Comparison of ENCODE assay signal across 9 cellular contexts in the genomic region with DNA sequence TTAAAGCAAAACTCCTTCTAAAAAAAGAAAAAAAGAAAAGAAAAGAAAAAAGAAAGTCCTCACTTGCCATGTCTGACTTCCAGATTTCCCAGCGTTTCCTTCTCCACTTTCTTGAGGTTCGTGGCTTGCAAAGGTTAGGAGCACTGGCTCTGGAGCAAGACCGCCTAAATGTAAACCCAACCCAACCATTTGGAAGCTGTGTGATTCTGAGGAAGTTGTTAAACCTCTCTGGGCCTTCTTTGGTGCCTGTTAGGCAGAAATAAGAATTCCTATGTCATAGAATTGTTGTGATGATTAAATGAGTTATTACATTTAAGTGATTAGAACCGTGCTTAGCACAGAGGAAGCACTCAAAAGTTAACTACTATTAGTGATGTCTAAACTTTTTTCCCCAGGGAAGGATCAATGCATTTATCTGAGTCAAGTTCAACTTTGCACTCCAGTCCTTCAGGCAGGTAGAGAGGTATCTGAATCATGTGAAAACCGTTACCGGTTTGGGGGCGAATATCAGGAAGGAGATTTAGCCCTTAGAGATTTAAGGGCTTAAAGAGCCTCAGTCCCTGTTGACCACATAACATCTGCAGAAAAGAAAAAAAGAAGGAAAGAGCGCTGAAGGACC.
DNase-seq lines count a peak whose midpoint lies in the region; FAIRE-seq and TF ChIP-seq lines count a peak whose summit lies in the region.
"Had no signal": no experiment of that assay in that cellular context is flagged by ENCODE, and none has a peak within 500 bp of the region (broad histone marks: within the 10 kb centered on the region; RNA-seq: fewer than 3 reads in every experiment).

No MANE protein-coding gene starts in this region.

- peaks cover 5% of the 10 kb centered on the region for H3K9me3 Mint-ChIP-seq in activated CD4-positive, alpha-beta T cell treated with anti-CD3 and anti-CD28 coated beads, Interleukin-2, amount 10 ng/mL, durations not matched to agents 7 days and 5 days

- H3K27me3 Mint-ChIP-seq in activated CD4-positive, alpha-beta T cell treated with anti-CD3 and anti-CD28 coated beads, Interleukin-2, amount 10 ng/mL, durations not matched to agents 7 days and 5 days = peaks cover 9% of the 10 kb centered on the region

- H3K27me3 ChIP-seq in NT2/D1 (ENCODE audit: insufficient read depth, insufficient read length) (no peaks in the 10 kb centered on the region), iPS-15b (ENCODE audit: control insufficient read depth, insufficient read depth, low read length) (peaks cover 37% of the 10 kb centered on the region), subcutaneous abdominal adipose tissue (ENCODE audit: control insufficient read depth in 5 of 5, insufficient read depth in 4 of 5, low read length in 5 of 5) (peaks cover 0 to 3% (median 0%) of the 10 kb centered on the region in 5 donors)

- peaks cover 12% of the 10 kb centered on the region for H3K4me1 ChIP-seq in NT2/D1 (ENCODE audit: insufficient read depth, insufficient read length)
- H3K4me1 ChIP-seq in iPS-15b (ENCODE audit: control insufficient read depth, insufficient read depth, low read length) = peaks cover 22% of the 10 kb centered on the region
- peaks cover 0 to 9% (median 7%) of the 10 kb centered on the region in 5 donors for H3K4me1 ChIP-seq in subcutaneous abdominal adipose tissue (ENCODE audit: control insufficient read depth in 5 of 5, insufficient read depth in 5 of 5, low read length in 5 of 5)
- no peaks in the 10 kb centered on the region for H3K4me1 ChIP-seq in kidney (ENCODE audit: control insufficient read depth in 1 of 2, insufficient read depth in 1 of 2, low read depth in 1 of 2, low read length in 2 of 2)

- no peak overlapping the region for H3K27ac ChIP-seq in subcutaneous abdominal adipose tissue (ENCODE audit: low read depth, low read length)
- H3K27ac ChIP-seq in kidney (ENCODE audit: low read depth in 2 of 2, low read length in 2 of 2) = no peak overlapping the region

- H3K9me3 ChIP-seq in NT2/D1 (ENCODE audit: insufficient read depth, low read length) = no peaks in the 10 kb centered on the region
- H3K9me3 ChIP-seq in iPS-15b (ENCODE audit: control insufficient read depth, insufficient read depth, low read length) = no peaks in the 10 kb centered on the region
- no peaks in the 10 kb centered on the region for H3K9me3 ChIP-seq in subcutaneous abdominal adipose tissue (ENCODE audit: control insufficient read depth in 5 of 5, low read length in 5 of 5)
- no peaks in the 10 kb centered on the region for H3K9me3 ChIP-seq in kidney (ENCODE audit: control insufficient read depth in 1 of 2, low read length in 2 of 2)

- H3K36me3 ChIP-seq in NT2/D1 (ENCODE audit: insufficient read depth, insufficient read length, low read length) (no peaks in the 10 kb centered on the region), iPS-15b (ENCODE audit: control insufficient read depth, insufficient read depth, low read length) (no peaks in the 10 kb centered on the region), subcutaneous abdominal adipose tissue (ENCODE audit: control insufficient read depth in 5 of 5, insufficient read depth in 5 of 5, low read length in 5 of 5) (no peaks in the 10 kb centered on the region), kidney (ENCODE audit: control insufficient read depth in 1 of 2, insufficient read depth in 2 of 2, low read length in 2 of 2) (no peaks in the 10 kb centered on the region)

- POLR2A ChIA-PET in activated CD4-positive, alpha-beta T cell treated with anti-CD3 and anti-CD28 coated beads, Interleukin-2, amount 10 ng/mL, durations not matched to agents 7 days and 5 days (lab: Charles Lee) = no interaction called here

- intact Hi-C loops in kidney (cut with DNase I) = no loop called here

- no peak for TF ChIP-seq CTCF in kidney (IDR thresholded peaks at IDR 0.05; ENCODE audit: borderline replicate concordance, extremely low read depth, insufficient read depth)

- peaks cover 13% of the 10 kb centered on the region for H3K4me1 Mint-ChIP-seq in activated CD4-positive, alpha-beta T cell treated with anti-CD3 and anti-CD28 coated beads, Interleukin-2, amount 10 ng/mL, durations not matched to agents 7 days and 5 days

- no peak for DNase-seq in activated CD4-positive, alpha-beta T cell treated with anti-CD3 and anti-CD28 coated beads, Interleukin-2, amount 10 ng/mL, durations not matched to agents 7 days and 5 days
- DNase-seq in activated CD4-positive, alpha-beta T cell treated with anti-CD3 and anti-CD28 coated beads, Interleukin-2, amount 50 U/mL, for 48 hours = no peak
- no peak for DNase-seq in NT2/D1 (ENCODE audit: low read depth, low spot score)
- no peak for DNase-seq in kidney
- DNase-seq in cortex of kidney (lab: John Stamatoyannopoulos, UW) = no peak
- DNase-seq in NCI-H187 treated with DMSO at 0.1 percent for 48 hours (lab: John Stamatoyannopoulos, UW) = no peak
- DNase-seq: PC-3 had no signal

- no peaks in the 10 kb centered on the region for H3K36me3 Mint-ChIP-seq in activated CD4-positive, alpha-beta T cell treated with anti-CD3 and anti-CD28 coated beads, Interleukin-2, amount 10 ng/mL, durations not matched to agents 7 days and 5 days (ENCODE audit: low read depth)

- CTCF ChIA-PET in activated CD4-positive, alpha-beta T cell treated with anti-CD3 and anti-CD28 coated beads, Interleukin-2, amount 10 ng/mL, durations not matched to agents 7 days and 5 days (lab: Charles Lee) = interaction anchor here (0.6 kb wide), 1 partner anchor 93 kb away, joined by 4 read pairs; no protein-coding TSS in a partner anchor

- H3K4me3 ChIP-seq in NT2/D1 (ENCODE audit: insufficient read length, low read depth) (peak overlapping the region; percentile 32), iPS-15b (ENCODE audit: low read depth, low read length) (peak overlapping the region; percentile 14), subcutaneous abdominal adipose tissue (ENCODE audit: low read depth in 1 of 5, low read length in 5 of 5) (peak overlapping the region in 4 of 5 donors; percentile 36 to 57 (median 43)), kidney (ENCODE audit: low read length in 2 of 2) (peak overlapping the region in 1 of 2 donors; percentile 26)

- H3K9ac ChIP-seq in NT2/D1 (ENCODE audit: insufficient read length, low read depth) = peak overlapping the region; percentile 72
- H3K9ac ChIP-seq in iPS-15b (ENCODE audit: low read depth, low read length) = no peak overlapping the region
- H3K9ac ChIP-seq in subcutaneous abdominal adipose tissue (ENCODE audit: low read length in 5 of 5) = no peak overlapping the region
- H3K9ac ChIP-seq in kidney (ENCODE audit: low read length in 2 of 2) = no peak overlapping the region

- H3K4me3 Mint-ChIP-seq in activated CD4-positive, alpha-beta T cell treated with anti-CD3 and anti-CD28 coated beads, Interleukin-2, amount 10 ng/mL, durations not matched to agents 7 days and 5 days = peak overlapping the region; percentile 56

- no peak for FAIRE-seq in kidney (lab: Jason Lieb, UNC)

- H3K27ac Mint-ChIP-seq in activated CD4-positive, alpha-beta T cell treated with anti-CD3 and anti-CD28 coated beads, Interleukin-2, amount 10 ng/mL, durations not matched to agents 7 days and 5 days = no peak overlapping the region
